Comparison of ENCODE assay signal across 16 cellular contexts in genomic region chr9:108160705-108161233, GRCh38.
DNase-seq lines count a peak whose midpoint lies in the region; ATAC-seq and TF ChIP-seq lines count a peak whose summit lies in the region.
"Had no signal": no experiment of that assay in that cellular context is flagged by ENCODE, and none has a peak within 500 bp of the region (broad histone marks: within the 10 kb centered on the region; RNA-seq: fewer than 3 reads in every experiment).

No MANE protein-coding gene starts in this region.

- no peaks in the 10 kb centered on the region for H3K36me3 Mint-ChIP-seq in dendritic cell treated with granulocyte-macrophage colony-stimulating factor and Interleukin-4, amounts not matched to agents 40 ng/mL and 50 ng/mL, for 4 days (ENCODE audit: low read depth)

- no peak overlapping the region for H3K4me2 ChIP-seq in mammary epithelial cell (ENCODE audit: insufficient read depth, low read depth, low read length)

- TF ChIP-seq CTCF in heart right ventricle (IDR thresholded peaks at IDR 0.05) (no peak), mucosa of descending colon (IDR thresholded peaks at IDR 0.05) (no peak), mammary epithelial cell (conservative IDR thresholded peaks at IDR 0.05 in 1 of 2, IDR thresholded peaks at IDR 0.05 in 1 of 2; ENCODE audit: extremely low read depth in 1 of 2, insufficient read depth in 1 of 2, low read depth in 1 of 2, low read length in 2 of 2) (no peak)

- H3K4me1 ChIP-seq in right cardiac atrium (ENCODE audit: control insufficient read depth, insufficient read depth, low read length) (peaks cover 6% of the 10 kb centered on the region), heart right ventricle (peaks cover 0 to 19% (median 0%) of the 10 kb centered on the region in 9 donors), mucosa of descending colon (ENCODE audit: low read depth) (peaks cover 1% of the 10 kb centered on the region), mammary epithelial cell (ENCODE audit: insufficient read depth, low read length) (peaks cover 33% of the 10 kb centered on the region)

- H3K36me3 ChIP-seq in heart right ventricle, result no peaks in the 10 kb centered on the region
- H3K36me3 ChIP-seq in mucosa of descending colon (ENCODE audit: low read depth), result no peaks in the 10 kb centered on the region
- H3K36me3 ChIP-seq in mammary epithelial cell (ENCODE audit: insufficient read depth, low read length), result no peaks in the 10 kb centered on the region

- ATAC-seq in right cardiac atrium (peak; percentile 28 to 41), heart right ventricle (no peak), mucosa of descending colon (peak; percentile 33), GM19395 (IDR thresholded peaks at IDR 0.05; ENCODE audit: unreplicated experiment) (no peak), HG03565 (IDR thresholded peaks at IDR 0.05; ENCODE audit: unreplicated experiment) (no peak)

- no peaks in the 10 kb centered on the region for H3K79me2 ChIP-seq in mammary epithelial cell (ENCODE audit: insufficient read depth, low read length)

- H3K27me3 Mint-ChIP-seq in dendritic cell treated with granulocyte-macrophage colony-stimulating factor and Interleukin-4, amounts not matched to agents 40 ng/mL and 50 ng/mL, for 4 days, result peaks cover 13% of the 10 kb centered on the region

- H4K20me1 ChIP-seq in mammary epithelial cell (ENCODE audit: insufficient read depth, low read length), result no peaks in the 10 kb centered on the region

- peaks cover 33% of the 10 kb centered on the region for H3K4me1 Mint-ChIP-seq in dendritic cell treated with granulocyte-macrophage colony-stimulating factor and Interleukin-4, amounts not matched to agents 40 ng/mL and 50 ng/mL, for 4 days (ENCODE audit: low read depth)

- peak overlapping the region; percentile 4 for H3K4me3 Mint-ChIP-seq in dendritic cell treated with granulocyte-macrophage colony-stimulating factor and Interleukin-4, amounts not matched to agents 40 ng/mL and 50 ng/mL, for 4 days

- dilution Hi-C loops in mammary epithelial cell (cut with HindIII; ENCODE audit: low sequenced_read_pairs), result no loop called here

- H3K27me3 ChIP-seq in right cardiac atrium (ENCODE audit: control insufficient read depth, insufficient read depth) (no peaks in the 10 kb centered on the region), heart right ventricle (peaks cover 0 to 8% (median 0%) of the 10 kb centered on the region in 7 donors), mammary epithelial cell (ENCODE audit: insufficient read depth, low read length) (no peaks in the 10 kb centered on the region)

- H3K27ac Mint-ChIP-seq in dendritic cell treated with granulocyte-macrophage colony-stimulating factor and Interleukin-4, amounts not matched to agents 40 ng/mL and 50 ng/mL, for 4 days, result peak overlapping the region; percentile 68

- no peaks in the 10 kb centered on the region for H3K9me3 ChIP-seq in right cardiac atrium (ENCODE audit: control insufficient read depth, low read length)
- no peaks in the 10 kb centered on the region for H3K9me3 ChIP-seq in heart right ventricle
- no peaks in the 10 kb centered on the region for H3K9me3 ChIP-seq in mucosa of descending colon
- no peaks in the 10 kb centered on the region for H3K9me3 ChIP-seq in mammary epithelial cell (replicated peaks; ENCODE audit: insufficient read depth, low read length)

- no peaks in the 10 kb centered on the region for H3K9me3 Mint-ChIP-seq in dendritic cell treated with granulocyte-macrophage colony-stimulating factor and Interleukin-4, amounts not matched to agents 40 ng/mL and 50 ng/mL, for 4 days

- no TSS peak for BruUV-seq in mammary epithelial cell (replicated peaks; lab: Mats Ljungman, UMichigan)

- H2AFZ ChIP-seq in mammary epithelial cell (ENCODE audit: low read depth, low read length), result no peak overlapping the region

- H3K4me3 ChIP-seq in right cardiac atrium (ENCODE audit: low read length) (no peak overlapping the region), heart right ventricle (no peak overlapping the region), mucosa of descending colon (no peak overlapping the region), mammary epithelial cell (replicated peaks in 1 of 3; ENCODE audit: insufficient read depth in 1 of 3, low read depth in 2 of 3, low read length in 3 of 3) (no peak overlapping the region)

- 48% methylated on average over 4 of the region's 4 CpGs for WGBS in right cardiac atrium
- WGBS in heart right ventricle, 2 donors, result 43 to 59% methylated on average over 4 of the region's 4 CpGs
- WGBS in mammary epithelial cell (ENCODE audit: low coverage, missing lambda C conversion rate), result 92% methylated on average over 3 of the region's 4 CpGs

- no peak overlapping the region for H3K9ac ChIP-seq in mammary epithelial cell (ENCODE audit: insufficient read depth, low read length)

- in situ Hi-C loops in mammary epithelial cell (cut with MboI; ENCODE audit: low sequenced_read_pairs in 2 of 2), result no loop called here

- intact Hi-C loops in right cardiac atrium (cut with DNase I), result no loop called here
- intact Hi-C loops in heart right ventricle (cut with DNase I), result loop anchor here in 2 of 10 donors (5.0 to 10.0 kb wide), 2 partner anchors 104 to 112 kb away; no protein-coding TSS in a partner anchor
- intact Hi-C loops in dendritic cell treated with granulocyte-macrophage colony-stimulating factor and Interleukin-4, amounts not matched to agents 40 ng/mL and 50 ng/mL, for 4 days (cut with micrococcal nuclease), result no loop called here
- intact Hi-C loops in mucosa of descending colon (cut with DNase I, micrococcal nuclease), result no loop called here
- intact Hi-C loops in mammary epithelial cell (cut with micrococcal nuclease), result no loop called here

- H3K27ac ChIP-seq in right cardiac atrium (ENCODE audit: low read length) (no peak overlapping the region), heart right ventricle (peak overlapping the region in 1 of 10 donors; percentile 17), mammary epithelial cell (ENCODE audit: insufficient read depth, low read depth, low read length) (no peak overlapping the region)
- H3K27ac ChIP-seq: C4-2B had no signal

- DNase-seq in right cardiac atrium (no peak), heart right ventricle (no peak), mucosa of descending colon (no peak), dermis blood vessel endothelial cell (no peak), mammary epithelial cell (no peak)
- DNase-seq: NCI-H1092 treated with DMSO at 0.1 percent for 48 hours, NCI-H1436 treated with DMSO at 0.1 percent for 48 hours, NCI-H2029 treated with DMSO at 0.1 percent for 48 hours, NCI-H2171 treated with DMSO at 0.1 percent for 48 hours, NCI-H524 treated with DMSO at 0.1 percent for 48 hours, OCI-M1, Right ventricle myocardium superior had no signal

- CTCF ChIA-PET in mammary epithelial cell (lab: Charles Lee; ENCODE audit: low non-redundant PET), result no interaction called here

Comparison
In these comparisons a context has a peak if more than half of its experiments do, and no peak if none do; other contexts are left out.
1. ATAC-seq: peak in right cardiac atrium (2 of 2) and mucosa of descending colon (single experiment); none in heart right ventricle (0 of 8), GM19395 (single experiment) and HG03565 (single experiment).